35 cellular contexts compared by ENCODE assay signal in the genomic region with DNA sequence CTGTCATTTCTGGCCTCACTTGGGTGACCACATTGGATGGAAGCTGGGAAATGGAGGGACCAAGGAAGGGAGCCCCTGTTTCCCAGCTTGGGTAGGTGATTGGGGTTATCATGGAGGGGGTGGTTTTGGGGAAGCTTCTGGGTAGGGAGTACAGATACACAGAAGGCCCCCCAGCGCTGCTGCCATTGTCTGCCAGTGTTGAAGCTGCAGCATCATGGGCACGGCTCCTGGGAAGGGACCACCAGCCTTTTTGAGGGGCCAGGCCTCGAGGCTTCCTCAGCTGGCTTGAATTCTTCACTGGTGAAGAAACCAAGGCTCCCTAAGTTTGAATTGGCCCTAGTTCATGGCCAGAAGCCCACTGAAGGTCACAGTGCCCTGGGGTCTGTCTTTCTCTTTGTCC.
"Had no signal": no experiment of that assay in that cellular context is flagged by ENCODE, and none has a peak within 500 bp of the region (broad histone marks: within the 10 kb centered on the region; RNA-seq: fewer than 3 reads in every experiment).

No MANE protein-coding gene starts in this region.

- H3K27ac ChIP-seq: KMS-11 had no signal

- H3K4me3 ChIP-seq: MG63 had no signal

- H3K9me3 ChIP-seq: MG63 had no signal

- H3K36me3 ChIP-seq: MG63 had no signal

- DNase-seq: Karpas-422, Kasumi-1, MG63, MM.1S, MV-4-11, NCI-H1048, NCI-H1092, NCI-H1092 treated with DMSO at 0.1 percent for 48 hours, NCI-H1105, NCI-H1105 treated with DMSO at 0.1 percent for 48 hours, NCI-H1417, NCI-H1417 treated with DMSO at 0.1 percent for 48 hours, NCI-H1436, NCI-H1436 treated with DMSO at 0.1 percent for 48 hours, NCI-H146, NCI-H1694, NCI-H1694 treated with DMSO at 0.1 percent for 48 hours, NCI-H187, NCI-H187 treated with DMSO at 0.1 percent for 48 hours, NCI-H1930, NCI-H2029, NCI-H2029 treated with DMSO at 0.1 percent for 48 hours, NCI-H2081, NCI-H2081 treated with DMSO at 0.1 percent for 48 hours, NCI-H2107, NCI-H2171, NCI-H2171 treated with DMSO at 0.1 percent for 48 hours, NCI-H2227 treated with DMSO at 0.1 percent for 48 hours, NCI-H226, NCI-H345, NCI-H446, NCI-H446 treated with DMSO at 0.1 percent for 48 hours, NCI-H510A, NCI-H510A treated with DMSO at 0.1 percent for 48 hours had no signal

- H3K27me3 ChIP-seq: MG63 had no signal

- H3K9ac ChIP-seq: KMS-11 had no signal

- H3K4me2 ChIP-seq: KMS-11 had no signal
